In genomic region chr7:139230484-139230773, GRCh38 we compare ENCODE assay signal across 8 cellular contexts. TPM values are rescaled to one million over a fixed set of nuclear protein-coding genes. Genes with fewer than 3 reads are reported as not detected.
DNase-seq lines count a peak whose midpoint lies in the region; ATAC-seq and TF ChIP-seq lines count a peak whose summit lies in the region.

No MANE protein-coding gene starts in this region.

- CTCF ChIA-PET in HEK293T (lab: Yijun Ruan, JAX), result no interaction called here

- peaks cover 27% of the 10 kb centered on the region for H3K27me3 Mint-ChIP-seq in activated T-helper 1 cell treated with anti-CD3 and anti-CD28 coated beads, Interleukin-12 subunit alpha, Interleukin-12 subunit beta, Interleukin-2, Interleukin-4 antibody, amounts not matched to agents 30 ng/mL and 10 ng/mL and 1 ng/mL, durations not matched to agents 14 hours and 24 hours and 36 hours (ENCODE audit: insufficient read depth)
- H3K27me3 Mint-ChIP-seq in stimulated activated memory B cell treated with anti-CD40 and anti-IgM and Interleukin-4, amounts not matched to agents 10 μg/mL and 1 μg/mL and 100 μg/mL, for 72 hours, result no peaks in the 10 kb centered on the region

- POLR2A ChIA-PET in HEK293T (lab: Yijun Ruan, JAX), result interaction anchor here (0.9 to 1.6 kb wide), 4 partner anchors 11 to 103 kb away, joined by 3 to 5 read pairs (median 3); a partner anchor contains a TSS

- intact Hi-C loops in activated T-helper 1 cell treated with anti-CD3 and anti-CD28 coated beads, Interleukin-12 subunit alpha, Interleukin-12 subunit beta, Interleukin-2, Interleukin-4 antibody, amounts not matched to agents 30 ng/mL and 10 ng/mL and 1 ng/mL, durations not matched to agents 14 hours and 24 hours and 36 hours (cut with micrococcal nuclease), result loop anchor here (2.0 kb wide), 1 partner anchor 344 kb away; no protein-coding TSS in a partner anchor

- H3K36me3 Mint-ChIP-seq in activated T-helper 1 cell treated with anti-CD3 and anti-CD28 coated beads, Interleukin-12 subunit alpha, Interleukin-12 subunit beta, Interleukin-2, Interleukin-4 antibody, amounts not matched to agents 30 ng/mL and 10 ng/mL and 1 ng/mL, durations not matched to agents 14 hours and 24 hours and 36 hours (ENCODE audit: low read depth), result peaks cover 4% of the 10 kb centered on the region
- peaks cover 5% of the 10 kb centered on the region for H3K36me3 Mint-ChIP-seq in stimulated activated memory B cell treated with anti-CD40 and anti-IgM and Interleukin-4, amounts not matched to agents 10 μg/mL and 1 μg/mL and 100 μg/mL, for 72 hours

- H3K9me3 Mint-ChIP-seq in activated T-helper 1 cell treated with anti-CD3 and anti-CD28 coated beads, Interleukin-12 subunit alpha, Interleukin-12 subunit beta, Interleukin-2, Interleukin-4 antibody, amounts not matched to agents 30 ng/mL and 10 ng/mL and 1 ng/mL, durations not matched to agents 14 hours and 24 hours and 36 hours, result no peaks in the 10 kb centered on the region
- no peaks in the 10 kb centered on the region for H3K9me3 Mint-ChIP-seq in stimulated activated memory B cell treated with anti-CD40 and anti-IgM and Interleukin-4, amounts not matched to agents 10 μg/mL and 1 μg/mL and 100 μg/mL, for 72 hours

- no peak for ATAC-seq in stimulated activated memory B cell treated with anti-CD40 and anti-IgM and Interleukin-4, amounts not matched to agents 10 μg/mL and 1 μg/mL and 100 μg/mL, for 72 hours
- no peak for ATAC-seq in GM21367 (IDR thresholded peaks at IDR 0.05; ENCODE audit: unreplicated experiment)

- DNase-seq in HEK293T (ENCODE audit: extremely low spot score) (no peak), SW480 (ENCODE audit: low spot score) (no peak), pons (ENCODE audit: low spot score) (no peak), DMS153 treated with DMSO at 0.1 percent for 48 hours (lab: John Stamatoyannopoulos, UW; ENCODE audit: unreplicated experiment) (no peak)
- DNase-seq in activated T-helper 1 cell treated with anti-CD3 and anti-CD28 coated beads, Interleukin-12 subunit alpha, Interleukin-12 subunit beta, Interleukin-2, Interleukin-4 antibody, amounts not matched to agents 30 ng/mL and 10 ng/mL and 1 ng/mL, durations not matched to agents 14 hours and 24 hours and 36 hours (ENCODE audit: low spot score), result no peak

- peak overlapping the region; percentile 100 for H3K4me3 Mint-ChIP-seq in activated T-helper 1 cell treated with anti-CD3 and anti-CD28 coated beads, Interleukin-12 subunit alpha, Interleukin-12 subunit beta, Interleukin-2, Interleukin-4 antibody, amounts not matched to agents 30 ng/mL and 10 ng/mL and 1 ng/mL, durations not matched to agents 14 hours and 24 hours and 36 hours
- peak overlapping the region; percentile 93 for H3K4me3 Mint-ChIP-seq in stimulated activated memory B cell treated with anti-CD40 and anti-IgM and Interleukin-4, amounts not matched to agents 10 μg/mL and 1 μg/mL and 100 μg/mL, for 72 hours

- H3K4me1 Mint-ChIP-seq in activated T-helper 1 cell treated with anti-CD3 and anti-CD28 coated beads, Interleukin-12 subunit alpha, Interleukin-12 subunit beta, Interleukin-2, Interleukin-4 antibody, amounts not matched to agents 30 ng/mL and 10 ng/mL and 1 ng/mL, durations not matched to agents 14 hours and 24 hours and 36 hours (ENCODE audit: low read depth), result peaks cover 29% of the 10 kb centered on the region
- H3K4me1 Mint-ChIP-seq in stimulated activated memory B cell treated with anti-CD40 and anti-IgM and Interleukin-4, amounts not matched to agents 10 μg/mL and 1 μg/mL and 100 μg/mL, for 72 hours, result peaks cover 16% of the 10 kb centered on the region

- peak overlapping the region; percentile 99 for H3K4me3 ChIP-seq in iPS-11a (ENCODE audit: low read depth, low read length)

- peak overlapping the region; percentile 97 for H3K27ac Mint-ChIP-seq in activated T-helper 1 cell treated with anti-CD3 and anti-CD28 coated beads, Interleukin-12 subunit alpha, Interleukin-12 subunit beta, Interleukin-2, Interleukin-4 antibody, amounts not matched to agents 30 ng/mL and 10 ng/mL and 1 ng/mL, durations not matched to agents 14 hours and 24 hours and 36 hours
- H3K27ac Mint-ChIP-seq in stimulated activated memory B cell treated with anti-CD40 and anti-IgM and Interleukin-4, amounts not matched to agents 10 μg/mL and 1 μg/mL and 100 μg/mL, for 72 hours, result peak overlapping the region; percentile 83

TF ChIP-seq in HEK293T, 16 proteins besides CTCF, POLR2A, EP300 and RAD21:
- TF ChIP-seq ELF4 (IDR thresholded peaks at IDR 0.05) (no peak), FOXM1 (IDR thresholded peaks at IDR 0.05; ENCODE audit: borderline replicate concordance) (no peak), L3MBTL2 (conservative IDR thresholded peaks at IDR 0.05) (peak; percentile 60), TARDBP (IDR thresholded peaks at IDR 0.05) (no peak)
TF ChIP-seq in HEK293T: peak in this region for 1.

RNA-seq across cellular contexts. Expression of gene UBN2, which starts 0.6 kb away (rescaled TPM):
- total RNA-seq in activated T-helper 1 cell treated with anti-CD3 and anti-CD28 coated beads, Interleukin-12 subunit alpha, Interleukin-12 subunit beta, Interleukin-2, Interleukin-4 antibody, amounts not matched to agents 30 ng/mL and 10 ng/mL and 1 ng/mL, durations not matched to agents 14 hours and 24 hours and 36 hours, result 14.7 and 15.6 TPM in 2 replicates
